ENCODE assay signal across 7 cellular contexts in genomic region chr2:236661064-236661761, GRCh38.
DNase-seq lines count a peak whose midpoint lies in the region; ATAC-seq and TF ChIP-seq lines count a peak whose summit lies in the region.

No MANE protein-coding gene starts in this region.

- peaks cover 10% of the 10 kb centered on the region; the same call in 1 of the 2 replicates for H3K4me1 ChIP-seq in IMR-90 (ENCODE audit: control insufficient read depth, insufficient read depth, low read length)

- POLR2A ChIA-PET in IMR-90 (lab: Charles Lee; ENCODE audit: unreplicated experiment): no interaction called here

- in situ Hi-C loops in IMR-90 (cut with MboI; ENCODE audit: low sequenced_read_pairs): no loop called here

- H3K27me3 ChIP-seq in IMR-90 (ENCODE audit: control insufficient read depth, insufficient read depth, low read length) (peaks cover 3% of the 10 kb centered on the region), WERI-Rb-1 (ENCODE audit: insufficient read depth, low read depth, severe bottlenecking) (no peaks in the 10 kb centered on the region)

- H3K9me3 ChIP-seq in IMR-90 (ENCODE audit: control insufficient read depth, insufficient read depth, low read length) (peaks cover 6% of the 10 kb centered on the region; the same call in 1 of the 2 replicates), WERI-Rb-1 (ENCODE audit: severe bottlenecking) (no peaks in the 10 kb centered on the region)

- no peak overlapping the region for H3K4me3 ChIP-seq in IMR-90 (ENCODE audit: insufficient read depth, low read depth, low read length)
- H3K4me3 ChIP-seq in coronary artery: no peak overlapping the region
- no peak overlapping the region for H3K4me3 ChIP-seq in WERI-Rb-1 (ENCODE audit: low read depth, low read length)

- H3K27ac ChIP-seq in IMR-90 (ENCODE audit: insufficient read depth, low read length) (no peak overlapping the region), coronary artery (peak overlapping the region; percentile 12 to 82), WERI-Rb-1 (no peak overlapping the region)

- peak overlapping the region; percentile 1; the same call in 1 of the 2 replicates for H3K18ac ChIP-seq in IMR-90 (ENCODE audit: low read depth, low read length)

- no peak overlapping the region for H3K23ac ChIP-seq in IMR-90 (ENCODE audit: low read depth, low read length)

- no peak overlapping the region for H3K56ac ChIP-seq in IMR-90 (ENCODE audit: extremely low read depth, insufficient read depth, low read length)

- no peak overlapping the region for H3K9ac ChIP-seq in IMR-90 (ENCODE audit: low read depth, low read length)

- TF ChIP-seq CTCF in IMR-90 (conservative IDR thresholded peaks at IDR 0.05; ENCODE audit: low read depth, low read length): no peak
- TF ChIP-seq CTCF in coronary artery (IDR thresholded peaks at IDR 0.05): no peak
- TF ChIP-seq CTCF in WERI-Rb-1 (IDR thresholded peaks at IDR 0.05; ENCODE audit: low read depth, low read length): no peak

- no CpG with 5 or more reads among the region's 4 CpGs for WGBS in IMR-90 (ENCODE audit: extremely low coverage in 2 of 2, insufficient read length in 1 of 2), 2 experiments

- TF ChIP-seq RAD21 in IMR-90 (IDR thresholded peaks at IDR 0.05; ENCODE audit: low read length): no peak

- no peak overlapping the region; the same call in 2 of the 3 replicates for H2BK15ac ChIP-seq in IMR-90 (ENCODE audit: low read depth, low read length)

- CTCF ChIA-PET in IMR-90 (lab: Yijun Ruan, JAX): no interaction called here

- H2AFZ ChIP-seq in IMR-90 (replicated peaks; ENCODE audit: low read length, poor library complexity): no peak overlapping the region

- no TSS peak for BruUV-seq in IMR-90 (replicated peaks; lab: Mats Ljungman, UMichigan)

- H3K36me3 ChIP-seq in IMR-90 (ENCODE audit: control insufficient read depth, insufficient read depth, low read length) (no peaks in the 10 kb centered on the region), WERI-Rb-1 (no peaks in the 10 kb centered on the region)

- no peak overlapping the region for H2BK5ac ChIP-seq in IMR-90 (ENCODE audit: low read depth, low read length, poor library complexity, severe bottlenecking)

- H3K79me1 ChIP-seq in IMR-90 (ENCODE audit: low read depth in 1 of 2, low read length in 2 of 2): no peaks in the 10 kb centered on the region

- H2BK120ac ChIP-seq in IMR-90 (ENCODE audit: low read depth, low read length): 0 out of 2 replicates have a peak overlapping the region, but pooled peaks have one; percentile 6

- no peak overlapping the region for H2BK20ac ChIP-seq in IMR-90 (ENCODE audit: low read depth, low read length)

- no peaks in the 10 kb centered on the region for H3K9me1 ChIP-seq in IMR-90 (ENCODE audit: insufficient read depth, low read length)

- peak; percentile 11 for DNase-seq in IMR-90
- DNase-seq in coronary artery (ENCODE audit: low spot score): peak; percentile 73
- peak; percentile 25 for DNase-seq in left kidney (ENCODE audit: low read depth, low spot score)
- DNase-seq in ureter (ENCODE audit: low spot score): peak; percentile 41
- DNase-seq in WERI-Rb-1: no peak
- no peak for DNase-seq in cerebellum (ENCODE audit: low spot score)
- DNase-seq in NCI-H1694 (lab: John Stamatoyannopoulos, UW): no peak

- no peak overlapping the region for H4K5ac ChIP-seq in IMR-90 (ENCODE audit: low read depth, low read length)

- 0 out of 2 replicates have a peak overlapping the region, but pooled peaks have one; percentile 20 for H4K91ac ChIP-seq in IMR-90 (ENCODE audit: insufficient read depth, low read depth, low read length)

- no peak overlapping the region for H3K14ac ChIP-seq in IMR-90 (replicated peaks; ENCODE audit: low read depth, low read length)

- no peak overlapping the region for H4K8ac ChIP-seq in IMR-90 (ENCODE audit: low read depth in 2 of 2, low read length in 2 of 2)

- no peak for TF ChIP-seq POLR2A in IMR-90 (IDR thresholded peaks at IDR 0.05; ENCODE audit: low read depth, low read length)

- H2AK9ac ChIP-seq in IMR-90 (replicated peaks; ENCODE audit: low read depth, low read length, poor library complexity): no peak overlapping the region

- dilution Hi-C loops in IMR-90 (cut with HindIII; ENCODE audit: low sequenced_read_pairs, unreplicated experiment): no loop called here

- intact Hi-C loops in IMR-90 (cut with micrococcal nuclease): no loop called here

- H3K4me2 ChIP-seq in IMR-90 (ENCODE audit: low read depth, low read length): no peak overlapping the region

- H3K4ac ChIP-seq in IMR-90 (ENCODE audit: low read depth, low read length): peak overlapping the region; percentile 35; the same call in 1 of the 2 replicates

- no peaks in the 10 kb centered on the region for H4K20me1 ChIP-seq in IMR-90 (ENCODE audit: insufficient read depth, low read length)

- H2AK5ac ChIP-seq in IMR-90 (ENCODE audit: low read depth, low read length): no peak overlapping the region; the same call in 1 of the 2 replicates

- peak; percentile 18; the same call in 1 of the 2 replicates for ATAC-seq in IMR-90 (ENCODE audit: low read depth)

TF ChIP-seq in IMR-90, 13 proteins besides CTCF, POLR2A, EP300 and RAD21:
- no peak for TF ChIP-seq MXI1 (IDR thresholded peaks at IDR 0.05; ENCODE audit: borderline replicate concordance, low read depth, low read length)
- no peak for TF ChIP-seq CHD1 (IDR thresholded peaks at IDR 0.05; ENCODE audit: low read depth, low read length)
- no peak for TF ChIP-seq FOS (IDR thresholded peaks at IDR 0.05; ENCODE audit: low read depth, low read length)
- no peak for TF ChIP-seq BHLHE40 (IDR thresholded peaks at IDR 0.05; ENCODE audit: low read depth, low read length)
- TF ChIP-seq RFX5 (IDR thresholded peaks at IDR 0.05; ENCODE audit: low read depth, low read length): no peak
- no peak for TF ChIP-seq ELK1 (IDR thresholded peaks at IDR 0.05; ENCODE audit: borderline replicate concordance, low read depth, low read length)
- no peak for TF ChIP-seq MAZ (IDR thresholded peaks at IDR 0.05; ENCODE audit: borderline replicate concordance, low read depth, low read length)
- TF ChIP-seq SMC3 (IDR thresholded peaks at IDR 0.05; ENCODE audit: low read depth, low read length): no peak
- TF ChIP-seq USF2 (IDR thresholded peaks at IDR 0.05; ENCODE audit: low read depth, low read length): no peak
- no peak for TF ChIP-seq MAFK (IDR thresholded peaks at IDR 0.05; ENCODE audit: low read depth, low read length)
- TF ChIP-seq NFE2L2 (IDR thresholded peaks at IDR 0.05; ENCODE audit: low read depth, low read length): no peak
- TF ChIP-seq RCOR1 (IDR thresholded peaks at IDR 0.05; ENCODE audit: insufficient replicate concordance, low read length): no peak
- TF ChIP-seq CEBPB (IDR thresholded peaks at IDR 0.05; ENCODE audit: low read depth, low read length): no peak

Comparison
In these comparisons a context has a peak if more than half of its experiments do, and no peak if none do; other contexts are left out.
1. DNase-seq: peak in IMR-90 (single experiment), coronary artery (single experiment), left kidney (single experiment) and ureter (single experiment); none in WERI-Rb-1 (single experiment), cerebellum (single experiment) and NCI-H1694 (single experiment).
2. H3K27ac ChIP-seq: peak in coronary artery (2 of 2); none in IMR-90 (single experiment) and WERI-Rb-1 (single experiment).